In genomic region chr9:83199240-83199639, GRCh38 we compare ENCODE assay signal across 1 cellular context.
TF ChIP-seq lines count a peak whose summit lies in the region.

No MANE protein-coding gene starts in this region.

TF ChIP-seq in IMR-90, 13 proteins besides CTCF, POLR2A, EP300 and RAD21 (continued from another document):
- TF ChIP-seq USF2 (IDR thresholded peaks at IDR 0.05; ENCODE audit: low read depth, low read length) (no peak), FOS (IDR thresholded peaks at IDR 0.05; ENCODE audit: low read depth, low read length) (no peak)
